ENCODE assay signal across 8 cellular contexts in genomic region chr19:409006-409514, GRCh38. TPM values are rescaled to one million over a fixed set of nuclear protein-coding genes. Genes with fewer than 3 reads are reported as not detected.
DNase-seq lines count a peak whose midpoint lies in the region; ATAC-seq lines count a peak whose summit lies in the region.

C2CD4C (minus strand) TSS chr19:409147; CDS start chr19:408361, 786 bp downstream.

- H3K36me3 Mint-ChIP-seq in activated naive CD8-positive, alpha-beta T cell treated with anti-CD3 and anti-CD28 coated beads, Interleukin-2, amount 10 ng/mL, durations not matched to agents 7 days and 5 days, result no peaks in the 10 kb centered on the region

- no peaks in the 10 kb centered on the region for H3K9me3 ChIP-seq in MG63

- H3K4me3 ChIP-seq in MG63, result no peak within 1 kb of the TSS

- DNase-seq in AG08396 (ENCODE audit: low spot score), result peak; percentile 70
- DNase-seq in MG63, result peak; percentile 15
- peak; percentile 55 for DNase-seq in activated naive CD8-positive, alpha-beta T cell treated with anti-CD3 and anti-CD28 coated beads, Interleukin-2, amount 10 ng/mL, durations not matched to agents 7 days and 5 days
- peak; percentile 78 for DNase-seq in iPS-NIHi11 (ENCODE audit: low spot score)
- peak in 2 of 3 experiments; percentile 13 to 29 for DNase-seq in stimulated activated CD4-positive, alpha-beta T cell treated with anti-CD3 and anti-CD28 coated beads, TNF-alpha, amount 100 ng/mL, for 4 hours (ENCODE audit: low read depth in 3 of 3)

- no peaks in the 10 kb centered on the region for H3K36me3 ChIP-seq in MG63

- no peaks in the 10 kb centered on the region for H3K9me3 Mint-ChIP-seq in activated naive CD8-positive, alpha-beta T cell treated with anti-CD3 and anti-CD28 coated beads, Interleukin-2, amount 10 ng/mL, durations not matched to agents 7 days and 5 days

- no peak within 1 kb of the TSS for H3K27ac Mint-ChIP-seq in activated naive CD8-positive, alpha-beta T cell treated with anti-CD3 and anti-CD28 coated beads, Interleukin-2, amount 10 ng/mL, durations not matched to agents 7 days and 5 days

- H3K27me3 Mint-ChIP-seq in activated naive CD8-positive, alpha-beta T cell treated with anti-CD3 and anti-CD28 coated beads, Interleukin-2, amount 10 ng/mL, durations not matched to agents 7 days and 5 days, result peaks cover 10% of the 10 kb centered on the region

- peaks cover 6% of the 10 kb centered on the region; the same call in 1 of the 2 replicates for H3K27me3 ChIP-seq in MG63

- POLR2A ChIA-PET in activated naive CD8-positive, alpha-beta T cell treated with anti-CD3 and anti-CD28 coated beads, Interleukin-2, amount 10 ng/mL, durations not matched to agents 7 days and 5 days (lab: Charles Lee), result no interaction called here

- H3K4me3 Mint-ChIP-seq in activated naive CD8-positive, alpha-beta T cell treated with anti-CD3 and anti-CD28 coated beads, Interleukin-2, amount 10 ng/mL, durations not matched to agents 7 days and 5 days, result peak within 1 kb of the TSS; percentile 41

- peak; percentile 37 for ATAC-seq in activated naive CD8-positive, alpha-beta T cell treated with anti-CD3 and anti-CD28 coated beads, Interleukin-2, amount 10 ng/mL, durations not matched to agents 7 days and 5 days (ENCODE audit: low read depth)
- ATAC-seq in HG03097 (IDR thresholded peaks at IDR 0.05; ENCODE audit: low FRiP score, unreplicated experiment) (no peak), HG03565 (IDR thresholded peaks at IDR 0.05; ENCODE audit: unreplicated experiment) (no peak), GM19467 (IDR thresholded peaks at IDR 0.05; ENCODE audit: unreplicated experiment) (no peak)

- no peaks in the 10 kb centered on the region for H3K4me1 Mint-ChIP-seq in activated naive CD8-positive, alpha-beta T cell treated with anti-CD3 and anti-CD28 coated beads, Interleukin-2, amount 10 ng/mL, durations not matched to agents 7 days and 5 days

RNA-seq across cellular contexts. Expression of gene C2CD4C, which starts in this region (rescaled TPM):
- total RNA-seq in MG63 (2014; rRNA removed; shearing (Covaris generic); ENCODE audit: low replicate concordance), result not detected in 2 replicates
- not detected for total RNA-seq in activated naive CD8-positive, alpha-beta T cell treated with anti-CD3 and anti-CD28 coated beads, Interleukin-2, amount 10 ng/mL, durations not matched to agents 7 days and 5 days

Comparison
In these comparisons a context has a peak if more than half of its experiments do, and no peak if none do; other contexts are left out.
1. Peak in DNase-seq in MG63; RNA of the gene not detected or under 1 TPM.
2. Peak in DNase-seq and ATAC-seq in activated naive CD8-positive, alpha-beta T cell treated with anti-CD3 and anti-CD28 coated beads, Interleukin-2, amount 10 ng/mL, durations not matched to agents 7 days and 5 days; RNA of the gene not detected or under 1 TPM.
3. DNase-seq: peak in every context shown above with its lines; median percentile 78 in iPS-NIHi11; 70 in AG08396; 55 in activated naive CD8-positive, alpha-beta T cell treated with anti-CD3 and anti-CD28 coated beads, Interleukin-2, amount 10 ng/mL, durations not matched to agents 7 days and 5 days; 21 in stimulated activated CD4-positive, alpha-beta T cell treated with anti-CD3 and anti-CD28 coated beads, TNF-alpha, amount 100 ng/mL, for 4 hours; 15 in MG63.